In genomic region chr22:47152938-47153337, GRCh38 we compare ENCODE assay signal across 21 cellular contexts.
A peak's percentile ranks its signal among the peaks of the same experiment; 100 is the strongest.
DNase-seq lines count a peak whose midpoint lies in the region; ATAC-seq and TF ChIP-seq lines count a peak whose summit lies in the region.
"Had no signal": no experiment of that assay in that cellular context is flagged by ENCODE, and none has a peak within 500 bp of the region (broad histone marks: within the 10 kb centered on the region; RNA-seq: fewer than 3 reads in every experiment).

No MANE protein-coding gene starts in this region.

- peak; percentile 36 for DNase-seq in ELR (ENCODE audit: low read depth)
- DNase-seq in M059J (ENCODE audit: low read depth): peak; percentile 15
- peak; percentile 19 for DNase-seq in astrocyte of the hippocampus (ENCODE audit: low read depth, low spot score)
- peak; percentile 37 for DNase-seq in fibroblast of mammary gland (ENCODE audit: low read depth)
- DNase-seq in Kasumi-1 (lab: John Stamatoyannopoulos, UW): no peak
- DNase-seq: CD4-positive, CD25-positive, alpha-beta regulatory T cell; DMS153; DND-41; NCI-H1048; NCI-H1417; NCI-H1694; NCI-H2029 treated with DMSO at 0.1 percent for 48 hours; NCI-H2227 treated with DMSO at 0.1 percent for 48 hours; SHP77 treated with DMSO at 0.1 percent for 48 hours; T-helper 1 cell had no signal

- no peak overlapping the region for H3K4me3 ChIP-seq in fibroblast of mammary gland (ENCODE audit: control insufficient read depth, low read depth, low read length)
- H3K4me3 ChIP-seq: BLaER1 had no signal

- TF ChIP-seq CTCF in fibroblast of mammary gland (conservative IDR thresholded peaks at IDR 0.05; ENCODE audit: control insufficient read depth, insufficient read depth, low read depth, low read length): no peak

- no peak for ATAC-seq in GM21381 (IDR thresholded peaks at IDR 0.05; ENCODE audit: unreplicated experiment)
- ATAC-seq in HG03108 (IDR thresholded peaks at IDR 0.05; ENCODE audit: unreplicated experiment): no peak
- ATAC-seq in GM21515 (IDR thresholded peaks at IDR 0.05; ENCODE audit: unreplicated experiment): no peak
- ATAC-seq: HCT116, Panc1 had no signal

Comparison
In these comparisons a context has a peak if more than half of its experiments do, and no peak if none do; other contexts are left out.
1. DNase-seq: peak in ELR (single experiment), M059J (single experiment), astrocyte of the hippocampus (single experiment) and fibroblast of mammary gland (single experiment); none in Kasumi-1 (0 of 2).